Comparison of ENCODE assay signal across 1 cellular context in genomic region chr9:69120380-69121154, GRCh38.
TF ChIP-seq lines count a peak whose summit lies in the region.

No MANE protein-coding gene starts in this region.

TF ChIP-seq in HepG2, 621 proteins besides CTCF, POLR2A, EP300 and RAD21 (continued from another document and continues in another):
- 0 out of 2 replicates have a peak, but pooled peaks have one; percentile 50 for TF ChIP-seq ZNF503 (CRISPR knock-in tag; IDR thresholded peaks at IDR 0.05)
- TF ChIP-seq SRSF1 (optimal IDR thresholded peaks at IDR 0.05; ENCODE audit: low read depth, low read length), result no peak
- no peak for TF ChIP-seq LCORL (IDR thresholded peaks at IDR 0.05)
- peak; percentile 59 for TF ChIP-seq LCORL (CRISPR knock-in tag; IDR thresholded peaks at IDR 0.05)
- TF ChIP-seq ZNF484 (CRISPR knock-in tag; IDR thresholded peaks at IDR 0.05; ENCODE audit: borderline replicate concordance, low read depth), result no peak
- no peak for TF ChIP-seq ZNF207 (IDR thresholded peaks at IDR 0.05; ENCODE audit: borderline replicate concordance)
- TF ChIP-seq, protein P1, sequence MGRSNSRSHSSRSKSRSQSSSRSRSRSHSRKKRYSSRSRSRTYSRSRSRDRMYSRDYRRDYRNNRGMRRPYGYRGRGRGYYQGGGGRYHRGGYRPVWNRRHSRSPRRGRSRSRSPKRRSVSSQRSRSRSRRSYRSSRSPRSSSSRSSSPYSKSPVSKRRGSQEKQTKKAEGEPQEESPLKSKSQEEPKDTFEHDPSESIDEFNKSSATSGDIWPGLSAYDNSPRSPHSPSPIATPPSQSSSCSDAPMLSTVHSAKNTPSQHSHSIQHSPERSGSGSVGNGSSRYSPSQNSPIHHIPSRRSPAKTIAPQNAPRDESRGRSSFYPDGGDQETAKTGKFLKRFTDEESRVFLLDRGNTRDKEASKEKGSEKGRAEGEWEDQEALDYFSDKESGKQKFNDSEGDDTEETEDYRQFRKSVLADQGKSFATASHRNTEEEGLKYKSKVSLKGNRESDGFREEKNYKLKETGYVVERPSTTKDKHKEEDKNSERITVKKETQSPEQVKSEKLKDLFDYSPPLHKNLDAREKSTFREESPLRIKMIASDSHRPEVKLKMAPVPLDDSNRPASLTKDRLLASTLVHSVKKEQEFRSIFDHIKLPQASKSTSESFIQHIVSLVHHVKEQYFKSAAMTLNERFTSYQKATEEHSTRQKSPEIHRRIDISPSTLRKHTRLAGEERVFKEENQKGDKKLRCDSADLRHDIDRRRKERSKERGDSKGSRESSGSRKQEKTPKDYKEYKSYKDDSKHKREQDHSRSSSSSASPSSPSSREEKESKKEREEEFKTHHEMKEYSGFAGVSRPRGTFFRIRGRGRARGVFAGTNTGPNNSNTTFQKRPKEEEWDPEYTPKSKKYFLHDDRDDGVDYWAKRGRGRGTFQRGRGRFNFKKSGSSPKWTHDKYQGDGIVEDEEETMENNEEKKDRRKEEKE (IDR thresholded peaks at IDR 0.05), result no peak
- no peak for TF ChIP-seq ZNF784 (CRISPR knock-in tag; IDR thresholded peaks at IDR 0.05; ENCODE audit: borderline replicate concordance)
- no peak for TF ChIP-seq MIER2 (CRISPR knock-in tag; IDR thresholded peaks at IDR 0.05)
- peak; percentile 49 for TF ChIP-seq PHF8 (CRISPR knock-in tag; IDR thresholded peaks at IDR 0.05)
- no peak for TF ChIP-seq ATF7-NPFF (CRISPR knock-in tag; IDR thresholded peaks at IDR 0.05; ENCODE audit: low read depth)
- TF ChIP-seq, protein P2, sequence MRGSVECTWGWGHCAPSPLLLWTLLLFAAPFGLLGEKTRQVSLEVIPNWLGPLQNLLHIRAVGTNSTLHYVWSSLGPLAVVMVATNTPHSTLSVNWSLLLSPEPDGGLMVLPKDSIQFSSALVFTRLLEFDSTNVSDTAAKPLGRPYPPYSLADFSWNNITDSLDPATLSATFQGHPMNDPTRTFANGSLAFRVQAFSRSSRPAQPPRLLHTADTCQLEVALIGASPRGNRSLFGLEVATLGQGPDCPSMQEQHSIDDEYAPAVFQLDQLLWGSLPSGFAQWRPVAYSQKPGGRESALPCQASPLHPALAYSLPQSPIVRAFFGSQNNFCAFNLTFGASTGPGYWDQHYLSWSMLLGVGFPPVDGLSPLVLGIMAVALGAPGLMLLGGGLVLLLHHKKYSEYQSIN (CRISPR knock-in tag; IDR thresholded peaks at IDR 0.05; ENCODE audit: borderline replicate concordance), result no peak
- TF ChIP-seq, protein P3, sequence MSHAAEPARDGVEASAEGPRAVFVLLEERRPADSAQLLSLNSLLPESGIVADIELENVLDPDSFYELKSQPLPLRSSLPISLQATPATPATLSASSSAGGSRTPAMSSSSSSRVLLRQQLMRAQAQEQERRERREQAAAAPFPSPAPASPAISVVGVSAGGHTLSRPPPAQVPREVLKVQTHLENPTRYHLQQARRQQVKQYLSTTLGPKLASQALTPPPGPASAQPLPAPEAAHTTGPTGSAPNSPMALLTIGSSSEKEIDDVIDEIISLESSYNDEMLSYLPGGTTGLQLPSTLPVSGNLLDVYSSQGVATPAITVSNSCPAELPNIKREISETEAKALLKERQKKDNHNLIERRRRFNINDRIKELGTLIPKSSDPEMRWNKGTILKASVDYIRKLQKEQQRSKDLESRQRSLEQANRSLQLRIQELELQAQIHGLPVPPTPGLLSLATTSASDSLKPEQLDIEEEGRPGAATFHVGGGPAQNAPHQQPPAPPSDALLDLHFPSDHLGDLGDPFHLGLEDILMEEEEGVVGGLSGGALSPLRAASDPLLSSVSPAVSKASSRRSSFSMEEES (CRISPR knock-in tag; IDR thresholded peaks at IDR 0.05), result peak; percentile 65
- no peak for TF ChIP-seq ZNF547 (CRISPR knock-in tag; IDR thresholded peaks at IDR 0.05)
- TF ChIP-seq, protein P4, sequence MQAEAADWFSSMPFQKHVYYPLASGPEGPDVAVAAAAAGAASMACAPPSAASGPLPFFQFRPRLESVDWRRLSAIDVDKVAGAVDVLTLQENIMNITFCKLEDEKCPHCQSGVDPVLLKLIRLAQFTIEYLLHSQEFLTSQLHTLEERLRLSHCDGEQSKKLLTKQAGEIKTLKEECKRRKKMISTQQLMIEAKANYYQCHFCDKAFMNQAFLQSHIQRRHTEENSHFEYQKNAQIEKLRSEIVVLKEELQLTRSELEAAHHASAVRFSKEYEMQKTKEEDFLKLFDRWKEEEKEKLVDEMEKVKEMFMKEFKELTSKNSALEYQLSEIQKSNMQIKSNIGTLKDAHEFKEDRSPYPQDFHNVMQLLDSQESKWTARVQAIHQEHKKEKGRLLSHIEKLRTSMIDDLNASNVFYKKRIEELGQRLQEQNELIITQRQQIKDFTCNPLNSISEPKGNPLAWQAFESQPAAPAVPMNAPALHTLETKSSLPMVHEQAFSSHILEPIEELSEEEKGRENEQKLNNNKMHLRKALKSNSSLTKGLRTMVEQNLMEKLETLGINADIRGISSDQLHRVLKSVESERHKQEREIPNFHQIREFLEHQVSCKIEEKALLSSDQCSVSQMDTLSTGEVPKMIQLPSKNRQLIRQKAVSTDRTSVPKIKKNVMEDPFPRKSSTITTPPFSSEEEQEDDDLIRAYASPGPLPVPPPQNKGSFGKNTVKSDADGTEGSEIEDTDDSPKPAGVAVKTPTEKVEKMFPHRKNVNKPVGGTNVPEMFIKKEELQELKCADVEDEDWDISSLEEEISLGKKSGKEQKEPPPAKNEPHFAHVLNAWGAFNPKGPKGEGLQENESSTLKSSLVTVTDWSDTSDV (CRISPR knock-in tag; IDR thresholded peaks at IDR 0.05), result no peak
- no peak for TF ChIP-seq KLF9 (CRISPR knock-in tag; IDR thresholded peaks at IDR 0.05; ENCODE audit: low read depth)
- peak; percentile 27; the same call in 1 of the 2 replicates for TF ChIP-seq ZSCAN9 (CRISPR knock-in tag; IDR thresholded peaks at IDR 0.05; ENCODE audit: borderline replicate concordance)
- TF ChIP-seq ZNF383 (CRISPR knock-in tag; IDR thresholded peaks at IDR 0.05; ENCODE audit: borderline replicate concordance), result no peak
- TF ChIP-seq ZNF639 (CRISPR knock-in tag; conservative IDR thresholded peaks at IDR 0.05), result 0 out of 2 replicates have a peak, but pooled peaks have one; percentile 30
- TF ChIP-seq FOXA1 (IDR thresholded peaks at IDR 0.05), result no peak
- TF ChIP-seq FOXA1 (CRISPR knock-in tag; IDR thresholded peaks at IDR 0.05), result 0 out of 2 replicates have a peak, but pooled peaks have one; percentile 10
- TF ChIP-seq, protein P5, sequence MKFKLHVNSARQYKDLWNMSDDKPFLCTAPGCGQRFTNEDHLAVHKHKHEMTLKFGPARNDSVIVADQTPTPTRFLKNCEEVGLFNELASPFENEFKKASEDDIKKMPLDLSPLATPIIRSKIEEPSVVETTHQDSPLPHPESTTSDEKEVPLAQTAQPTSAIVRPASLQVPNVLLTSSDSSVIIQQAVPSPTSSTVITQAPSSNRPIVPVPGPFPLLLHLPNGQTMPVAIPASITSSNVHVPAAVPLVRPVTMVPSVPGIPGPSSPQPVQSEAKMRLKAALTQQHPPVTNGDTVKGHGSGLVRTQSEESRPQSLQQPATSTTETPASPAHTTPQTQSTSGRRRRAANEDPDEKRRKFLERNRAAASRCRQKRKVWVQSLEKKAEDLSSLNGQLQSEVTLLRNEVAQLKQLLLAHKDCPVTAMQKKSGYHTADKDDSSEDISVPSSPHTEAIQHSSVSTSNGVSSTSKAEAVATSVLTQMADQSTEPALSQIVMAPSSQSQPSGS (CRISPR knock-in tag; IDR thresholded peaks at IDR 0.05), result 0 out of 2 replicates have a peak, but pooled peaks have one; percentile 15
- TF ChIP-seq, protein P6, sequence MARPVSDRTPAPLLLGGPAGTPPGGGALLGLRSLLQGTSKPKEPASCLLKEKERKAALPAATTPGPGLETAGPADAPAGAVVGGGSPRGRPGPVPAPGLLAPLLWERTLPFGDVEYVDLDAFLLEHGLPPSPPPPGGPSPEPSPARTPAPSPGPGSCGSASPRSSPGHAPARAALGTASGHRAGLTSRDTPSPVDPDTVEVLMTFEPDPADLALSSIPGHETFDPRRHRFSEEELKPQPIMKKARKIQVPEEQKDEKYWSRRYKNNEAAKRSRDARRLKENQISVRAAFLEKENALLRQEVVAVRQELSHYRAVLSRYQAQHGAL (CRISPR knock-in tag; IDR thresholded peaks at IDR 0.05; ENCODE audit: not compliant biosample characterization), result no peak
- TF ChIP-seq NFE2 (CRISPR knock-in tag; IDR thresholded peaks at IDR 0.05), result no peak
- TF ChIP-seq ZNF609 (CRISPR knock-in tag; IDR thresholded peaks at IDR 0.05; ENCODE audit: borderline replicate concordance), result peak; percentile 87
- TF ChIP-seq TOPORS (CRISPR knock-in tag; IDR thresholded peaks at IDR 0.05), result no peak
- TF ChIP-seq NFE2L1 (CRISPR knock-in tag; IDR thresholded peaks at IDR 0.05; ENCODE audit: borderline replicate concordance), result no peak
- TF ChIP-seq DPF2 (CRISPR knock-in tag; IDR thresholded peaks at IDR 0.05; ENCODE audit: borderline replicate concordance, low read depth), result peak; percentile 29; the same call in 1 of the 2 replicates
- 0 out of 2 replicates have a peak, but pooled peaks have one; percentile 57 for TF ChIP-seq HINFP (CRISPR knock-in tag; IDR thresholded peaks at IDR 0.05; ENCODE audit: low read depth)
- TF ChIP-seq CSRNP2 (CRISPR knock-in tag; conservative IDR thresholded peaks at IDR 0.05; ENCODE audit: low read depth), result no peak
